In the genomic region with DNA sequence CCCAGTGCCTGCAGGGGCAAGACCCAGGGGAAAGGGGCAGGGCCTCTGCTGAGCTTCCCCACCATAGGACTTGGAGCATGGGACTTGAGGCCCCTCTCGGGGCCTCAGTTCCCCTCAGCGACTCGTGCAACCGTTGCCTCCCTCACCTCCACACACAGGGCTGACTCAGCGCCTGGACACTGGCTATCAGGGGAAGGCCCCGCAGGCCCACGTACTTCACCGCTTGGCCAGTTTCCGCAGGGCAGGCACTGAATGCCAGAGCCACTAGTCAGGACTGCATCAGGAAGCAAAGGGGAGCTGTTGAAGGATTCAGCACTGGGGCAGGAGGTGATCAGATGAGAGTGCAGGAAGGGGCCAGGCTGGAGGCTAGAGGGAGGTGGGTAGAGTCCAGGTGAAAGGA, we compare ENCODE assay signal across 10 cellular contexts. TPM values are rescaled to one million over a fixed set of nuclear protein-coding genes. Genes with fewer than 3 reads are reported as not detected.
DNase-seq lines count a peak whose midpoint lies in the region; ATAC-seq and TF ChIP-seq lines count a peak whose summit lies in the region.
"Had no signal": no experiment of that assay in that cellular context is flagged by ENCODE, and none has a peak within 500 bp of the region (broad histone marks: within the 10 kb centered on the region; RNA-seq: fewer than 3 reads in every experiment).

No MANE protein-coding gene starts in this region.

- H3K9me3 Mint-ChIP-seq in HFFc6 (no peaks in the 10 kb centered on the region), T-cell (no peaks in the 10 kb centered on the region)

- H3K36me3 Mint-ChIP-seq in HFFc6 (ENCODE audit: low read depth) (no peaks in the 10 kb centered on the region), T-cell (no peaks in the 10 kb centered on the region)

- H3K36me3 ChIP-seq in adipocyte (ENCODE audit: control insufficient read depth, insufficient read depth, low read length, severe bottlenecking) (no peaks in the 10 kb centered on the region), aorta (ENCODE audit: control insufficient read depth in 1 of 2, insufficient read depth in 2 of 2, low read length in 1 of 2) (no peaks in the 10 kb centered on the region)

- peak; percentile 79 for DNase-seq in HFFc6
- peak; percentile 88 for DNase-seq in adipocyte (ENCODE audit: low read depth)
- peak; percentile 33 for DNase-seq in fibroblast of villous mesenchyme (ENCODE audit: low read depth)
- peak; percentile 59 to 80 for DNase-seq in aorta
- DNase-seq in stimulated activated CD4-positive, alpha-beta T cell treated with anti-CD3 and anti-CD28 coated beads, Interleukin-2, amount 100 ng/mL, for 48 hours: no peak
- DNase-seq in T-helper 9 cell: no peak
- DNase-seq in T-cell: no peak
- DNase-seq: activated CD8-positive, alpha-beta memory T cell treated with anti-CD3 and anti-CD28 coated beads for 24 hours; NCI-H1048 had no signal

- H3K4me3 ChIP-seq in adipocyte (ENCODE audit: low read length) (no peak overlapping the region), fibroblast of villous mesenchyme (ENCODE audit: low read depth, low read length) (no peak overlapping the region), aorta (ENCODE audit: low read length in 2 of 2) (no peak overlapping the region)

- H3K27ac Mint-ChIP-seq in HFFc6: peak overlapping the region; percentile 67
- H3K27ac Mint-ChIP-seq in T-cell: no peak overlapping the region

- peaks cover 28% of the 10 kb centered on the region for H3K4me1 Mint-ChIP-seq in HFFc6 (ENCODE audit: low read depth)
- no peaks in the 10 kb centered on the region for H3K4me1 Mint-ChIP-seq in T-cell

- intact Hi-C loops in aorta (cut with DNase I): no loop called here

- CTCF ChIA-PET in T-cell (lab: Charles Lee): no interaction called here

- H3K9me3 ChIP-seq in adipocyte (ENCODE audit: control insufficient read depth, low read length): no peaks in the 10 kb centered on the region
- no peaks in the 10 kb centered on the region for H3K9me3 ChIP-seq in aorta (ENCODE audit: control insufficient read depth, low read length)

- H3K4me1 ChIP-seq in adipocyte (ENCODE audit: control insufficient read depth, insufficient read depth, low read length) (no peaks in the 10 kb centered on the region), aorta (ENCODE audit: control insufficient read depth in 1 of 2, insufficient read depth in 2 of 2, low read length in 2 of 2) (no peaks in the 10 kb centered on the region)

- POLR2A ChIA-PET in T-cell (lab: Charles Lee): no interaction called here

- no peak overlapping the region for H3K9ac ChIP-seq in adipocyte (ENCODE audit: low read length)

- H3K4me3 Mint-ChIP-seq in HFFc6 (peak overlapping the region; percentile 5; the same call in 1 of the 2 replicates), T-cell (no peak overlapping the region)

- TF ChIP-seq CTCF in HFFc6 (IDR thresholded peaks at IDR 0.05) (no peak), fibroblast of villous mesenchyme (IDR thresholded peaks at IDR 0.05; ENCODE audit: insufficient read depth, low read depth, low read length) (no peak)

- no peak overlapping the region for H3K27ac ChIP-seq in aorta (ENCODE audit: low read depth in 1 of 2, low read length in 2 of 2)

- H3K27me3 Mint-ChIP-seq in HFFc6 (ENCODE audit: insufficient read depth) (no peaks in the 10 kb centered on the region; the same call in 1 of the 2 replicates), T-cell (no peaks in the 10 kb centered on the region)

- 81 to 87% methylated on average over 9 of the region's 9 CpGs for WGBS in aorta, 2 donors

- ATAC-seq in aorta (ENCODE audit: low FRiP score) (no peak), T-cell (replicated peaks in 1 of 4) (no peak)

- H3K27me3 ChIP-seq in adipocyte (replicated peaks; ENCODE audit: control insufficient read depth, insufficient read depth, low read length) (peaks cover 22% of the 10 kb centered on the region), aorta (ENCODE audit: control insufficient read depth in 1 of 2, insufficient read depth in 2 of 2, low read length in 1 of 2) (no peaks in the 10 kb centered on the region)

RNA-seq across cellular contexts. Expression of gene FAM131C, which starts 15.5 kb away (rescaled TPM):
- total RNA-seq in HFFc6 (2021; fragmentation: NEBNext Ultra II Directional; extraction: Animal tissue kit (Norgen Biotek cat#: 25700)): 1 to 10 TPM in 1 of 6 experiments, under 1 TPM in 5; 0.26 to 1.3 (median 0.74) TPM
- total RNA-seq in fibroblast of villous mesenchyme (under 0.01 TPM in 1 of 2 replicates, not detected in the other), aorta (under 1 TPM in 1 of 2 donors, not detected in 1; 0.26 TPM), T-cell (under 1 TPM in 1 of 5 donors, not detected in 4; 0.30 TPM)
- under 1 TPM in 1 of 2 donors, not detected in 1; 0.67 TPM for polyA plus RNA-seq in aorta

RNA-seq across cellular contexts. Expression of gene CLCNKB, which starts 45.4 kb away (rescaled TPM):
- under 1 TPM in 2 of 6 experiments, not detected in 4; 0.10 to 0.14 TPM for total RNA-seq in HFFc6 (2021; fragmentation: NEBNext Ultra II Directional; extraction: Animal tissue kit (Norgen Biotek cat#: 25700))
- total RNA-seq in fibroblast of villous mesenchyme: under 0.01 and 0.43 TPM in 2 replicates
- under 1 TPM in 1 of 2 donors, not detected in 1; 0.39 TPM for total RNA-seq in aorta
- polyA plus RNA-seq in aorta: under 1 TPM; 0.23 to 0.38 TPM
- not detected for total RNA-seq in T-cell
- total RNA-seq: T-helper 2 cell treated with Interferon-gamma antibody and Interleukin-4, amounts not matched to agents 100 ng/mL and 5 ng/mL, for 36 hours had no signal

Comparison
In these comparisons a context has a peak if more than half of its experiments do, and no peak if none do; other contexts are left out.
1. DNase-seq: peak in HFFc6 (single experiment), adipocyte (single experiment), fibroblast of villous mesenchyme (single experiment) and aorta (2 of 2); none in stimulated activated CD4-positive, alpha-beta T cell treated with anti-CD3 and anti-CD28 coated beads, Interleukin-2, amount 100 ng/mL, for 48 hours (0 of 2), T-helper 9 cell (single experiment) and T-cell (0 of 34).